ENCODE assay signal across 13 cellular contexts in genomic region chr4:76540496-76540895, GRCh38.
"Had no signal": no experiment of that assay in that cellular context is flagged by ENCODE, and none has a peak within 500 bp of the region (broad histone marks: within the 10 kb centered on the region; RNA-seq: fewer than 3 reads in every experiment).

No MANE protein-coding gene starts in this region.

- H3K27ac ChIP-seq: ascending aorta, esophagus muscularis mucosa, ovary, spleen, testis had no signal

- H3K27me3 ChIP-seq: ascending aorta, esophagus muscularis mucosa, ovary, sigmoid colon, spleen, testis had no signal

- DNase-seq: activated CD4-positive, alpha-beta T cell treated with anti-CD3 and anti-CD28 coated beads, Interleukin-2, amount 50 U/mL, for 1 hour; activated naive CD4-positive, alpha-beta T cell treated with Interleukin-2 at 50 U/mL for 16 hours; hypothalamus; ovary; sigmoid colon; spleen; stimulated activated naive CD8-positive, alpha-beta T cell treated with anti-CD3 and anti-CD28 coated beads, Interleukin-15, amount 100 ng/mL, for 72 hours; T-cell; T-helper 9 cell; testis had no signal

- H3K4me1 ChIP-seq: ascending aorta, spleen, testis had no signal

- ATAC-seq: activated CD4-positive, CD25-positive, alpha-beta regulatory T cell treated with anti-CD3 and anti-CD28 coated beads, Interleukin-2, amount 50 U/mL, for 24 hours; stimulated activated naive CD8-positive, alpha-beta T cell treated with anti-CD3 and anti-CD28 coated beads, Interleukin-15, amount 100 ng/mL, for 72 hours; T-cell had no signal

- H3K9me3 ChIP-seq: ascending aorta, esophagus muscularis mucosa, ovary, sigmoid colon, spleen, testis had no signal

- H3K4me3 ChIP-seq: ascending aorta, esophagus muscularis mucosa, ovary, sigmoid colon, spleen, testis had no signal

- H3K36me3 ChIP-seq: ascending aorta, esophagus muscularis mucosa, ovary, sigmoid colon, spleen had no signal
